ENCODE assay signal across 8 cellular contexts in the genomic region with DNA sequence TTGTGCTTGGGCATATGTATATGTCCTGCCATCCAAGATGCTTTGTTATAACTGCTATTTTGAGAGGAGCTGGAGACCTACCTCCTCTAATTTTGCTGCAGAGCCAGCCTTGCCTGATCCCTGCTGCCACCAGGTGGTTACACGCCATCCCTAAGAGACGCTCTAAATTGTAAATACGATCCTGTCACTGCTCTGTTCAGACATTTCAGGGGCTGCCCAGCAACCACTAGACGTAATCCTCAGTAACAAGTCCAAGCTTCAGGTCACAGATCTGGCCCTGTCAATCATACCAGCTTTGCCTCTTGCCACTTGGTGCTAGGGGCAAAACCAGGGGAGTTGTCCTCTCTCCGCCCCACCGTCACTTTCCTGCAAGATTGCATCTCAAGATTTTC. TPM values are rescaled to one million over a fixed set of nuclear protein-coding genes. Genes with fewer than 3 reads are reported as not detected.
DNase-seq lines count a peak whose midpoint lies in the region; ATAC-seq and TF ChIP-seq lines count a peak whose summit lies in the region.

No MANE protein-coding gene starts in this region.

- H3K9me3 ChIP-seq in SJSA1 (replicated peaks) = no peaks in the 10 kb centered on the region

- no peaks in the 10 kb centered on the region for H3K36me3 Mint-ChIP-seq in activated CD8-positive, alpha-beta memory T cell treated with anti-CD3 and anti-CD28 coated beads, Interleukin-2, amount 10 ng/mL, durations not matched to agents 7 days and 5 days
- no peaks in the 10 kb centered on the region for H3K36me3 Mint-ChIP-seq in neural crest cell (ENCODE audit: low read depth)

- peak; percentile 77 for ATAC-seq in activated CD8-positive, alpha-beta memory T cell treated with anti-CD3 and anti-CD28 coated beads, Interleukin-2, amount 10 ng/mL, durations not matched to agents 7 days and 5 days

- peaks cover 11% of the 10 kb centered on the region for H3K4me1 ChIP-seq in SJSA1 (replicated peaks)

- H3K27ac ChIP-seq in SJSA1 = no peak overlapping the region

- no peaks in the 10 kb centered on the region for H3K9me3 Mint-ChIP-seq in activated CD8-positive, alpha-beta memory T cell treated with anti-CD3 and anti-CD28 coated beads, Interleukin-2, amount 10 ng/mL, durations not matched to agents 7 days and 5 days (ENCODE audit: low read depth)
- no peaks in the 10 kb centered on the region for H3K9me3 Mint-ChIP-seq in neural crest cell

- no peaks in the 10 kb centered on the region for H3K27me3 Mint-ChIP-seq in activated CD8-positive, alpha-beta memory T cell treated with anti-CD3 and anti-CD28 coated beads, Interleukin-2, amount 10 ng/mL, durations not matched to agents 7 days and 5 days
- peaks cover 6% of the 10 kb centered on the region for H3K27me3 Mint-ChIP-seq in neural crest cell (ENCODE audit: low read depth)

- H3K4me3 ChIP-seq in SJSA1 (no peak overlapping the region), epithelial cell of proximal tubule (ENCODE audit: low read depth, low read length) (no peak overlapping the region)

- peaks cover 32% of the 10 kb centered on the region for H3K4me1 Mint-ChIP-seq in activated CD8-positive, alpha-beta memory T cell treated with anti-CD3 and anti-CD28 coated beads, Interleukin-2, amount 10 ng/mL, durations not matched to agents 7 days and 5 days
- H3K4me1 Mint-ChIP-seq in neural crest cell = peaks cover 8% of the 10 kb centered on the region

- no peaks in the 10 kb centered on the region for H3K36me3 ChIP-seq in SJSA1

- no peaks in the 10 kb centered on the region for H3K27me3 ChIP-seq in SJSA1 (replicated peaks)

- peak; percentile 76 for DNase-seq in activated CD8-positive, alpha-beta memory T cell treated with anti-CD3 and anti-CD28 coated beads, Interleukin-2, amount 10 ng/mL, durations not matched to agents 7 days and 5 days
- no peak for DNase-seq in activated CD8-positive, alpha-beta memory T cell treated with anti-CD3 and anti-CD28 coated beads, Interleukin-2, amount 50 U/mL, for 48 hours
- peak; percentile 62 for DNase-seq in HEK293T (ENCODE audit: extremely low spot score)
- peak; percentile 67 for DNase-seq in NCI-H1092 (lab: John Stamatoyannopoulos, UW)
- DNase-seq in SJSA1 (ENCODE audit: low read depth in 1 of 2, low spot score in 2 of 2) = peak; percentile 60 to 64
- no peak for DNase-seq in epithelial cell of proximal tubule (ENCODE audit: low read depth)
- peak; percentile 33 for DNase-seq in neural crest cell (ENCODE audit: low read depth, low spot score)
- DNase-seq in NK-92 treated with Interleukin-12 subunit alpha and Interleukin-12 subunit beta, amount 100 ng/mL, for 24 hours (lab: John Stamatoyannopoulos, UW) = no peak

- TF ChIP-seq CTCF in epithelial cell of proximal tubule (conservative IDR thresholded peaks at IDR 0.05; ENCODE audit: low read depth, low read length) = peak; percentile 90
- TF ChIP-seq CTCF in neural crest cell (conservative IDR thresholded peaks at IDR 0.05) = peak; percentile 69

- POLR2A ChIA-PET in HEK293T (lab: Yijun Ruan, JAX) = interaction anchor here (1.0 kb wide), 1 partner anchor 13 kb away, joined by 5 read pairs; no protein-coding TSS in a partner anchor

- H3K27ac Mint-ChIP-seq in activated CD8-positive, alpha-beta memory T cell treated with anti-CD3 and anti-CD28 coated beads, Interleukin-2, amount 10 ng/mL, durations not matched to agents 7 days and 5 days = no peak overlapping the region
- no peak overlapping the region for H3K27ac Mint-ChIP-seq in neural crest cell (ENCODE audit: unreplicated experiment)

- no peak overlapping the region for H3K4me3 Mint-ChIP-seq in activated CD8-positive, alpha-beta memory T cell treated with anti-CD3 and anti-CD28 coated beads, Interleukin-2, amount 10 ng/mL, durations not matched to agents 7 days and 5 days
- H3K4me3 Mint-ChIP-seq in neural crest cell = no peak overlapping the region

- CTCF ChIA-PET in activated CD8-positive, alpha-beta memory T cell treated with anti-CD3 and anti-CD28 coated beads, Interleukin-2, amount 10 ng/mL, durations not matched to agents 7 days and 5 days (lab: Charles Lee) = interaction anchor here (0.8 to 18.6 kb wide), 19 partner anchors 9 to 568 kb away, joined by 3 to 690 read pairs (median 4); partner anchors contain the start of genes POGK and TADA1
- CTCF ChIA-PET in HEK293T (lab: Yijun Ruan, JAX) = interaction anchor here (0.5 to 6.6 kb wide), 7 partner anchors 13 to 1608 kb away, joined by 3 to 163 read pairs (median 3); partner anchors contain the start of gene POU2F1

TF ChIP-seq in HEK293T, 16 proteins besides CTCF, POLR2A, EP300 and RAD21:
- TF ChIP-seq HDGF (IDR thresholded peaks at IDR 0.05; ENCODE audit: borderline replicate concordance) (no peak), L3MBTL2 (conservative IDR thresholded peaks at IDR 0.05) (no peak)
- TF ChIP-seq, protein P1, sequence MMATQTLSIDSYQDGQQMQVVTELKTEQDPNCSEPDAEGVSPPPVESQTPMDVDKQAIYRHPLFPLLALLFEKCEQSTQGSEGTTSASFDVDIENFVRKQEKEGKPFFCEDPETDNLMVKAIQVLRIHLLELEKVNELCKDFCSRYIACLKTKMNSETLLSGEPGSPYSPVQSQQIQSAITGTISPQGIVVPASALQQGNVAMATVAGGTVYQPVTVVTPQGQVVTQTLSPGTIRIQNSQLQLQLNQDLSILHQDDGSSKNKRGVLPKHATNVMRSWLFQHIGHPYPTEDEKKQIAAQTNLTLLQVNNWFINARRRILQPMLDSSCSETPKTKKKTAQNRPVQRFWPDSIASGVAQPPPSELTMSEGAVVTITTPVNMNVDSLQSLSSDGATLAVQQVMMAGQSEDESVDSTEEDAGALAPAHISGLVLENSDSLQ (IDR thresholded peaks at IDR 0.05) = peak; percentile 87

RNA-seq across cellular contexts. Expression of gene GPA33, which starts 32.9 kb away (rescaled TPM):
- total RNA-seq in activated CD8-positive, alpha-beta memory T cell treated with anti-CD3 and anti-CD28 coated beads, Interleukin-2, amount 10 ng/mL, durations not matched to agents 7 days and 5 days = under 1 TPM; 0.21 to 0.64 TPM
- total RNA-seq in SJSA1 (2014; rRNA removed; shearing (Covaris generic)) = not detected in 2 replicates
- not detected in 2 replicates for total RNA-seq in epithelial cell of proximal tubule
- total RNA-seq in neural crest cell = not detected in 2 replicates

RNA-seq across cellular contexts. Expression of gene STYXL2, which starts 36.6 kb away (rescaled TPM):
- not detected for total RNA-seq in activated CD8-positive, alpha-beta memory T cell treated with anti-CD3 and anti-CD28 coated beads, Interleukin-2, amount 10 ng/mL, durations not matched to agents 7 days and 5 days
- total RNA-seq in SJSA1 (2014; rRNA removed; shearing (Covaris generic)) = not detected in 2 replicates
- total RNA-seq in epithelial cell of proximal tubule (not detected in 2 replicates), neural crest cell (0.07 and 0.11 TPM in 2 replicates)

Comparison
In these comparisons a context has a peak if more than half of its experiments do, and no peak if none do; other contexts are left out.
1. DNase-seq: peak in activated CD8-positive, alpha-beta memory T cell treated with anti-CD3 and anti-CD28 coated beads, Interleukin-2, amount 10 ng/mL, durations not matched to agents 7 days and 5 days (single experiment), HEK293T (single experiment), NCI-H1092 (single experiment), SJSA1 (2 of 2) and neural crest cell (single experiment); none in activated CD8-positive, alpha-beta memory T cell treated with anti-CD3 and anti-CD28 coated beads, Interleukin-2, amount 50 U/mL, for 48 hours (single experiment), epithelial cell of proximal tubule (single experiment) and NK-92 treated with Interleukin-12 subunit alpha and Interleukin-12 subunit beta, amount 100 ng/mL, for 24 hours (single experiment).